In the genomic region with DNA sequence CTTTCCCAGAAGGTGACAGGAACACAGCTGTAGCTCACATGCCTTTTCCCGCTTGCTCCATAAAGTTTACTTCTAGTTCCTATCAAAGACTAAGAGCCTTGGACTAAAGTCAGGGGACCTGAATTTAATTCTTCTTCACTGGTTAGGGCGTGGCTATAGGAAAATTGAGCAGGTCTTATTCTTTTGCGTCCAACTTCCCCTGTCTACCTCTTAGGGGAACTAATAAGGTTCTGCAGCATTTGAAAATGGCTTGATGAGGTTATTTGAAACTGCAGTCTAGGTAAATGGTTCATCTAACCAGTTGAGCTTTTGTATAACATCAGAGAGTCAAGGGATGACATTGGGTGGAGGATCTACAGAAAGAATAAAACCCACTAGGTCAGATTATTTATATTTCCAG, we compare ENCODE assay signal across 12 cellular contexts. TPM values are rescaled to one million over a fixed set of nuclear protein-coding genes. Genes with fewer than 3 reads are reported as not detected.
DNase-seq lines count a peak whose midpoint lies in the region; ATAC-seq and TF ChIP-seq lines count a peak whose summit lies in the region.
"Had no signal": no experiment of that assay in that cellular context is flagged by ENCODE, and none has a peak within 500 bp of the region (broad histone marks: within the 10 kb centered on the region; RNA-seq: fewer than 3 reads in every experiment).

No MANE protein-coding gene starts in this region.

- no peaks in the 10 kb centered on the region for H3K27me3 Mint-ChIP-seq in CD4-positive, CD25-positive, alpha-beta regulatory T cell
- H3K27me3 Mint-ChIP-seq in activated CD8-positive, alpha-beta T cell treated with anti-CD3 and anti-CD28 coated beads for 36 hours, result peaks cover 4% of the 10 kb centered on the region

- H3K4me3 ChIP-seq in CD4-positive, CD25-positive, alpha-beta regulatory T cell (ENCODE audit: low read depth, low read length), result peak overlapping the region; percentile 92
- H3K4me3 ChIP-seq in MG63 (peak overlapping the region; percentile 77; the same call in 1 of the 2 replicates), esophagus squamous epithelium (peak overlapping the region; percentile 81 to 86 (median 84)), sigmoid colon (peak overlapping the region; percentile 58 to 82 (median 80)), adrenal gland (peak overlapping the region in 1 of 4 donors; percentile 95)

- WGBS in esophagus squamous epithelium, 2 donors, result 55 to 71% methylated on average over 3 of the region's 3 CpGs
- 73 to 84% methylated on average over 3 of the region's 3 CpGs for WGBS in sigmoid colon, 2 donors
- 75 to 84% (median 82%) methylated on average over 3 of the region's 3 CpGs for WGBS in adrenal gland, 4 donors

- no peaks in the 10 kb centered on the region for H3K36me3 ChIP-seq in CD4-positive, CD25-positive, alpha-beta regulatory T cell (ENCODE audit: control insufficient read depth, insufficient read depth, low read length)
- H3K36me3 ChIP-seq in MG63 (no peaks in the 10 kb centered on the region; the same call in 1 of the 2 replicates), esophagus squamous epithelium (no peaks in the 10 kb centered on the region), sigmoid colon (no peaks in the 10 kb centered on the region), adrenal gland (replicated peaks in 1 of 2) (no peaks in the 10 kb centered on the region)
- H3K36me3 ChIP-seq: Peyer's patch had no signal

- CTCF ChIA-PET in activated CD8-positive, alpha-beta T cell treated with anti-CD3 and anti-CD28 coated beads for 36 hours (lab: Charles Lee), result interaction anchor here (0.9 to 1.6 kb wide), 2 partner anchors 50 to 133 kb away, joined by 3 to 9 read pairs; partner anchors contain the start of gene PRMT9

- TF ChIP-seq CTCF in esophagus squamous epithelium (IDR thresholded peaks at IDR 0.05) (no peak), sigmoid colon (IDR thresholded peaks at IDR 0.05) (no peak), adrenal gland (IDR thresholded peaks at IDR 0.05) (no peak)
- no peak for TF ChIP-seq CTCF in activated CD8-positive, alpha-beta T cell treated with anti-CD3 and anti-CD28 coated beads for 36 hours (IDR thresholded peaks at IDR 0.05)

- no peak overlapping the region for H3K27ac ChIP-seq in CD4-positive, CD25-positive, alpha-beta regulatory T cell (ENCODE audit: insufficient read depth, low read length, poor library complexity, severe bottlenecking)
- H3K27ac ChIP-seq in esophagus squamous epithelium (peak overlapping the region; percentile 32 to 96 (median 86)), sigmoid colon (peak overlapping the region; percentile 87 to 97 (median 95)), adrenal gland (peak overlapping the region in 2 of 5 donors; percentile 92 to 97)

- no peak for DNase-seq in CD4-positive, CD25-positive, alpha-beta regulatory T cell
- DNase-seq in MG63 (no peak), esophagus squamous epithelium (lab: John Stamatoyannopoulos, UW) (no peak), sigmoid colon (no peak), adrenal gland (no peak), NOMO-1 (lab: John Stamatoyannopoulos, UW; ENCODE audit: unreplicated experiment in 2 of 2) (no peak), NCI-H345 treated with DMSO at 0.1 percent for 48 hours (lab: John Stamatoyannopoulos, UW; ENCODE audit: unreplicated experiment) (no peak)
- DNase-seq in activated CD8-positive, alpha-beta T cell treated with anti-CD3 and anti-CD28 coated beads for 36 hours, result no peak
- DNase-seq: activated CD4-positive, CD25-positive, alpha-beta regulatory T cell; activated gamma-delta T cell; nucleus accumbens; Peyer's patch had no signal

- H3K4me1 ChIP-seq in CD4-positive, CD25-positive, alpha-beta regulatory T cell (ENCODE audit: control insufficient read depth, insufficient read depth, low read length, poor library complexity, severe bottlenecking), result peaks cover 49% of the 10 kb centered on the region
- peaks cover 9 to 69% (median 10%) of the 10 kb centered on the region in 3 donors for H3K4me1 ChIP-seq in esophagus squamous epithelium
- peaks cover 0 to 65% (median 48%) of the 10 kb centered on the region in 4 donors for H3K4me1 ChIP-seq in sigmoid colon
- peaks cover 19 to 42% of the 10 kb centered on the region in 2 donors for H3K4me1 ChIP-seq in adrenal gland (replicated peaks in 1 of 2)

- POLR2A ChIA-PET in activated CD8-positive, alpha-beta T cell treated with anti-CD3 and anti-CD28 coated beads for 36 hours (lab: Charles Lee), result no interaction called here

- ATAC-seq in CD4-positive, CD25-positive, alpha-beta regulatory T cell (ENCODE audit: low read depth in 2 of 2), result no peak
- ATAC-seq in activated CD8-positive, alpha-beta T cell treated with anti-CD3 and anti-CD28 coated beads for 36 hours, result no peak

- no peak for TF ChIP-seq POLR2A in esophagus squamous epithelium (IDR thresholded peaks at IDR 0.05)
- no peak for TF ChIP-seq POLR2A in sigmoid colon (IDR thresholded peaks at IDR 0.05)
- no peak for TF ChIP-seq POLR2A in adrenal gland (IDR thresholded peaks at IDR 0.05)

- no peaks in the 10 kb centered on the region for H3K27me3 ChIP-seq in CD4-positive, CD25-positive, alpha-beta regulatory T cell (ENCODE audit: control insufficient read depth, insufficient read depth, low read length)
- H3K27me3 ChIP-seq in MG63 (no peaks in the 10 kb centered on the region), esophagus squamous epithelium (no peaks in the 10 kb centered on the region), sigmoid colon (no peaks in the 10 kb centered on the region), adrenal gland (no peaks in the 10 kb centered on the region)
- H3K27me3 ChIP-seq: Peyer's patch had no signal

- intact Hi-C loops in esophagus squamous epithelium (cut with DNase I) (no loop called here), sigmoid colon (cut with DNase I) (loop anchor here (5.0 kb wide), 1 partner anchor 113 kb away; no protein-coding TSS in a partner anchor), adrenal gland (cut with DNase I) (no loop called here)
- intact Hi-C loops in activated CD8-positive, alpha-beta T cell treated with anti-CD3 and anti-CD28 coated beads for 36 hours (cut with micrococcal nuclease), result no loop called here

- H3K4me3 Mint-ChIP-seq in CD4-positive, CD25-positive, alpha-beta regulatory T cell, result peak overlapping the region in 3 of 4 donors; percentile 66 to 98 (median 93)
- no peak overlapping the region for H3K4me3 Mint-ChIP-seq in activated CD8-positive, alpha-beta T cell treated with anti-CD3 and anti-CD28 coated beads for 36 hours

- H3K9me3 Mint-ChIP-seq in CD4-positive, CD25-positive, alpha-beta regulatory T cell, result peaks cover 0 to 1% (median 0%) of the 10 kb centered on the region in 7 donors
- H3K9me3 Mint-ChIP-seq in activated CD8-positive, alpha-beta T cell treated with anti-CD3 and anti-CD28 coated beads for 36 hours, result no peaks in the 10 kb centered on the region

- no peaks in the 10 kb centered on the region for H3K9me3 ChIP-seq in CD4-positive, CD25-positive, alpha-beta regulatory T cell (ENCODE audit: control insufficient read depth in 2 of 2, low read length in 2 of 2)
- H3K9me3 ChIP-seq in MG63 (no peaks in the 10 kb centered on the region), esophagus squamous epithelium (no peaks in the 10 kb centered on the region), sigmoid colon (no peaks in the 10 kb centered on the region), adrenal gland (replicated peaks in 1 of 3) (no peaks in the 10 kb centered on the region)
- H3K9me3 ChIP-seq: Peyer's patch had no signal

- peaks cover 14 to 48% (median 45%) of the 10 kb centered on the region in 4 donors for H3K4me1 Mint-ChIP-seq in CD4-positive, CD25-positive, alpha-beta regulatory T cell
- peaks cover 33% of the 10 kb centered on the region for H3K4me1 Mint-ChIP-seq in activated CD8-positive, alpha-beta T cell treated with anti-CD3 and anti-CD28 coated beads for 36 hours (ENCODE audit: low read depth)

- H3K36me3 Mint-ChIP-seq in CD4-positive, CD25-positive, alpha-beta regulatory T cell, result no peaks in the 10 kb centered on the region
- peaks cover 2% of the 10 kb centered on the region for H3K36me3 Mint-ChIP-seq in activated CD8-positive, alpha-beta T cell treated with anti-CD3 and anti-CD28 coated beads for 36 hours (ENCODE audit: low read depth)

- TF ChIP-seq EP300 in sigmoid colon (IDR thresholded peaks at IDR 0.05), result no peak

- H3K27ac Mint-ChIP-seq in CD4-positive, CD25-positive, alpha-beta regulatory T cell, result peak overlapping the region in 2 of 3 donors; percentile 11 to 94
- no peak overlapping the region for H3K27ac Mint-ChIP-seq in activated CD8-positive, alpha-beta T cell treated with anti-CD3 and anti-CD28 coated beads for 36 hours

RNA-seq across cellular contexts. Expression of gene ARHGAP10, which starts 2.6 kb away (rescaled TPM):
- total RNA-seq in CD4-positive, CD25-positive, alpha-beta regulatory T cell, result 14.1 TPM
- 1 to 10 TPM; 2.9 to 5.6 (median 4.4) TPM for polyA plus RNA-seq in CD4-positive, CD25-positive, alpha-beta regulatory T cell
- 7.7 and 15.2 TPM in 2 replicates for total RNA-seq in MG63 (2014; rRNA removed; shearing (Covaris generic); ENCODE audit: low replicate concordance)
- total RNA-seq in esophagus squamous epithelium, result 100 to 1,000 TPM in 1 of 4 donors, 10 to 100 TPM in 3; 26.5 to 117 (median 29.7) TPM
- 100 to 1,000 TPM; 123 to 158 (median 139) TPM for total RNA-seq in sigmoid colon
- 1 to 10 TPM; 3.0 to 7.3 (median 7.2) TPM for polyA plus RNA-seq in sigmoid colon
- 10 to 100 TPM; 14.1 to 40.8 (median 26.9) TPM for total RNA-seq in adrenal gland
- polyA plus RNA-seq in adrenal gland, result 10 to 100 TPM; 12.9 to 22.9 (median 17.6) TPM
- 1 to 10 TPM; 4.0 to 5.1 TPM for total RNA-seq in activated CD8-positive, alpha-beta T cell treated with anti-CD3 and anti-CD28 coated beads for 36 hours

RNA-seq across cellular contexts. Expression of gene PRMT9, which starts 50.5 kb away (rescaled TPM):
- total RNA-seq in CD4-positive, CD25-positive, alpha-beta regulatory T cell, result 27.5 TPM
- polyA plus RNA-seq in CD4-positive, CD25-positive, alpha-beta regulatory T cell, result 1 to 10 TPM; 5.8 to 8.9 (median 6.5) TPM
- 3.1 and 3.9 TPM in 2 replicates for total RNA-seq in MG63 (2014; rRNA removed; shearing (Covaris generic); ENCODE audit: low replicate concordance)
- 1 to 10 TPM; 3.2 to 8.1 (median 5.9) TPM for total RNA-seq in esophagus squamous epithelium
- total RNA-seq in sigmoid colon, result 10 to 100 TPM in 2 of 4 donors, 1 to 10 TPM in 2; 7.1 to 10.7 (median 10.0) TPM
- 1 to 10 TPM; 1.8 to 3.5 (median 3.5) TPM for polyA plus RNA-seq in sigmoid colon
- 10 to 100 TPM in 4 of 8 donors, 1 to 10 TPM in 4; 5.4 to 13.5 (median 10.0) TPM for total RNA-seq in adrenal gland
- polyA plus RNA-seq in adrenal gland, result 10 to 100 TPM; 11.9 to 13.3 (median 12.0) TPM
- total RNA-seq in activated CD8-positive, alpha-beta T cell treated with anti-CD3 and anti-CD28 coated beads for 36 hours, result 1 to 10 TPM; 7.4 to 8.8 TPM
